20 cellular contexts compared by ENCODE assay signal in the genomic region with DNA sequence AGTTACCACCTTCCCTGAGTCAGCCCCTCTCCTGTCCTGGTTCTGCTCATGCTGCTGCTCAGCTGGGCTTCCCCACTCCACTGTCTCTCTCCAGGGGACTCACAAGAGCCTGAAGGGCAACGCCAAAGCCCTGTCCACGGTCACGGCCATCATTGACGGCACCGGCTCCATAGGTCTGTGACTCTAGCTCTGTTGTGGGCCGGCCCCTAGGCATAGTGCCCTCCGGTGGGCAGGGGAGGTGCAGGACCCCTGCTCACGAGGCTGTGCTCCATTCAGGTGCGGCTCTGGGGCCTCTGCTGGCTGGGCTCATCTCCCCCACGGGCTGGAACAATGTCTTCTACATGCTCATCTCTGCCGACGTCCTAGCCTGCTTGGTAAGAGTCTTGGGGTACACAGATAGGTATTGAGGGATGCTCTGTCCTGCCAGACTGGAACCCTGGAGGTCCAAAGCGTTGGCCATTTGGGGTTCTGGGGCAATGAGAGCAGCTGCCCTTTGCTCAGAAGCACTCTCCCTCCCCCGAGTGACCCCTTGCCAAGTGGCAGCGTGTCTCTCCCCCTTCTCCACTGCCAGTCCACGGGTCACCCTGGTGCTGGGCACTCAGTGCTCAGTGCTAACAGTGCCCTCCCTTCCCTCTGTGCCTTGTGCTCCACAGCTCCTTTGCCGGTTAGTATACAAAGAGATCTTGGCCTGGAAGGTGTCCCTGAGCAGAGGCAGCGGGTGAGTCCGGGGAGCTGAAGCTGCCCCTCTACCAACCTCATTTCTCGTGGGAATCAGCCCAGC. TPM values are rescaled to one million over a fixed set of nuclear protein-coding genes. Genes with fewer than 3 reads are reported as not detected.
DNase-seq lines count a peak whose midpoint lies in the region; ATAC-seq and TF ChIP-seq lines count a peak whose summit lies in the region.
"Had no signal": no experiment of that assay in that cellular context is flagged by ENCODE, and none has a peak within 500 bp of the region (broad histone marks: within the 10 kb centered on the region; RNA-seq: fewer than 3 reads in every experiment).

No MANE protein-coding gene starts in this region.

- H3K4me3 Mint-ChIP-seq in activated CD8-positive, alpha-beta T cell treated with anti-CD3 and anti-CD28 coated beads, Interleukin-2, amount 10 ng/mL, durations not matched to agents 7 days and 5 days = no peak overlapping the region
- no peak overlapping the region for H3K4me3 Mint-ChIP-seq in naive thymus-derived CD4-positive, alpha-beta T cell

- peak; percentile 9; the same call in 1 of the 2 replicates for TF ChIP-seq CTCF in GM12875 (IDR thresholded peaks at IDR 0.05; ENCODE audit: borderline replicate concordance, insufficient read depth, low read depth, low read length)

- no peaks in the 10 kb centered on the region for H3K27me3 ChIP-seq in naive thymus-derived CD4-positive, alpha-beta T cell (ENCODE audit: control insufficient read depth in 2 of 2, insufficient read depth in 2 of 2, low read length in 2 of 2)
- H3K27me3 ChIP-seq: BE2C had no signal

- DNase-seq in D341Med (ENCODE audit: low spot score) (peak; percentile 34), NCI-H1694 treated with DMSO at 0.1 percent for 48 hours (lab: John Stamatoyannopoulos, UW) (no peak)
- no peak for DNase-seq in activated CD8-positive, alpha-beta T cell treated with anti-CD3 and anti-CD28 coated beads, Interleukin-2, amount 10 ng/mL, durations not matched to agents 7 days and 5 days
- no peak for DNase-seq in naive thymus-derived CD4-positive, alpha-beta T cell
- no peak for DNase-seq in stimulated activated CD4-positive, alpha-beta T cell treated with anti-CD3 and anti-CD28 coated beads, Interleukin-4, amount 100 ng/mL, for 4 hours
- DNase-seq: activated CD4-positive, alpha-beta T cell treated with anti-CD3 and anti-CD28 coated beads, Interleukin-2, amount 50 U/mL, for 4 hours; BE2C; Calu3; foreskin fibroblast; left colon; NCI-H146; NCI-H226; NK-92 treated with Interleukin-12 subunit alpha and Interleukin-12 subunit beta, amount 100 ng/mL, for 24 hours; nucleus accumbens; RPMI8226; stimulated activated CD4-positive, alpha-beta T cell treated with anti-CD3 and anti-CD28 coated beads, Interleukin-2, amount 100 ng/mL, for 48 hours; SW 1271 had no signal

- H3K9me3 Mint-ChIP-seq in activated CD8-positive, alpha-beta T cell treated with anti-CD3 and anti-CD28 coated beads, Interleukin-2, amount 10 ng/mL, durations not matched to agents 7 days and 5 days (ENCODE audit: insufficient read depth) = no peaks in the 10 kb centered on the region
- no peaks in the 10 kb centered on the region for H3K9me3 Mint-ChIP-seq in naive thymus-derived CD4-positive, alpha-beta T cell

- peak overlapping the region; percentile 60 for H3K27ac Mint-ChIP-seq in activated CD8-positive, alpha-beta T cell treated with anti-CD3 and anti-CD28 coated beads, Interleukin-2, amount 10 ng/mL, durations not matched to agents 7 days and 5 days
- H3K27ac Mint-ChIP-seq in naive thymus-derived CD4-positive, alpha-beta T cell = no peak overlapping the region

- no peak for ATAC-seq in activated CD8-positive, alpha-beta T cell treated with anti-CD3 and anti-CD28 coated beads, Interleukin-2, amount 10 ng/mL, durations not matched to agents 7 days and 5 days
- peak; percentile 13 for ATAC-seq in naive thymus-derived CD4-positive, alpha-beta T cell
- no peak for ATAC-seq in GM21717 (IDR thresholded peaks at IDR 0.05; ENCODE audit: unreplicated experiment)
- ATAC-seq: left colon had no signal

- no peaks in the 10 kb centered on the region for H3K27me3 Mint-ChIP-seq in activated CD8-positive, alpha-beta T cell treated with anti-CD3 and anti-CD28 coated beads, Interleukin-2, amount 10 ng/mL, durations not matched to agents 7 days and 5 days (ENCODE audit: low read depth)
- H3K27me3 Mint-ChIP-seq in naive thymus-derived CD4-positive, alpha-beta T cell = no peaks in the 10 kb centered on the region

- intact Hi-C loops in naive thymus-derived CD4-positive, alpha-beta T cell (cut with micrococcal nuclease) = no loop called here

- H3K36me3 Mint-ChIP-seq in activated CD8-positive, alpha-beta T cell treated with anti-CD3 and anti-CD28 coated beads, Interleukin-2, amount 10 ng/mL, durations not matched to agents 7 days and 5 days (ENCODE audit: low read depth) = no peaks in the 10 kb centered on the region
- H3K36me3 Mint-ChIP-seq in naive thymus-derived CD4-positive, alpha-beta T cell = no peaks in the 10 kb centered on the region

- POLR2A ChIA-PET in activated CD8-positive, alpha-beta T cell treated with anti-CD3 and anti-CD28 coated beads, Interleukin-2, amount 10 ng/mL, durations not matched to agents 7 days and 5 days (lab: Charles Lee) = no interaction called here
- POLR2A ChIA-PET in naive thymus-derived CD4-positive, alpha-beta T cell (lab: Charles Lee) = no interaction called here

- no peaks in the 10 kb centered on the region for H3K36me3 ChIP-seq in naive thymus-derived CD4-positive, alpha-beta T cell (ENCODE audit: control insufficient read depth in 2 of 3, insufficient read depth in 3 of 3, low read length in 3 of 3)
- H3K36me3 ChIP-seq: BE2C had no signal

- CTCF ChIA-PET in activated CD8-positive, alpha-beta T cell treated with anti-CD3 and anti-CD28 coated beads, Interleukin-2, amount 10 ng/mL, durations not matched to agents 7 days and 5 days (lab: Charles Lee) = no interaction called here
- CTCF ChIA-PET in naive thymus-derived CD4-positive, alpha-beta T cell (lab: Charles Lee) = no interaction called here

- H3K27ac ChIP-seq in naive thymus-derived CD4-positive, alpha-beta T cell (ENCODE audit: low read depth, low read length) = no peak overlapping the region

- peaks cover 3% of the 10 kb centered on the region for H3K4me1 Mint-ChIP-seq in activated CD8-positive, alpha-beta T cell treated with anti-CD3 and anti-CD28 coated beads, Interleukin-2, amount 10 ng/mL, durations not matched to agents 7 days and 5 days (ENCODE audit: low read depth)
- H3K4me1 Mint-ChIP-seq in naive thymus-derived CD4-positive, alpha-beta T cell = peaks cover 0 to 4% (median 0%) of the 10 kb centered on the region in 7 donors

- no peak overlapping the region for H3K4me3 ChIP-seq in GM12875 (ENCODE audit: low read depth, low read length)
- no peak overlapping the region for H3K4me3 ChIP-seq in naive thymus-derived CD4-positive, alpha-beta T cell (ENCODE audit: low read length)

- no peaks in the 10 kb centered on the region for H3K9me3 ChIP-seq in naive thymus-derived CD4-positive, alpha-beta T cell (ENCODE audit: control insufficient read depth in 2 of 3, low read length in 3 of 3)
- H3K9me3 ChIP-seq: BE2C had no signal

- H3K4me1 ChIP-seq in naive thymus-derived CD4-positive, alpha-beta T cell (ENCODE audit: control insufficient read depth in 2 of 2, insufficient read depth in 2 of 2, low read length in 2 of 2) = no peaks in the 10 kb centered on the region
- H3K4me1 ChIP-seq: BE2C had no signal

RNA-seq across cellular contexts. Expression of a gene that starts 22.4 kb away (rescaled TPM):
- under 1 TPM; 0.61 to 0.68 TPM for total RNA-seq in activated CD8-positive, alpha-beta T cell treated with anti-CD3 and anti-CD28 coated beads, Interleukin-2, amount 10 ng/mL, durations not matched to agents 7 days and 5 days
- 10 to 100 TPM in 1 of 5 experiments, 1 to 10 TPM in 3, under 1 TPM in 1; 0.58 to 16.3 (median 4.0) TPM for total RNA-seq in naive thymus-derived CD4-positive, alpha-beta T cell
- polyA plus RNA-seq in naive thymus-derived CD4-positive, alpha-beta T cell = under 1 TPM; 0.07 to 0.20 TPM
- total RNA-seq: G401 had no signal

RNA-seq across cellular contexts. Expression of a gene that starts 25.9 kb away (rescaled TPM):
- total RNA-seq in activated CD8-positive, alpha-beta T cell treated with anti-CD3 and anti-CD28 coated beads, Interleukin-2, amount 10 ng/mL, durations not matched to agents 7 days and 5 days = 10 to 100 TPM; 14.9 to 17.4 TPM
- 10 to 100 TPM; 10.2 to 18.5 (median 13.9) TPM for total RNA-seq in naive thymus-derived CD4-positive, alpha-beta T cell
- 10 to 100 TPM; 34.5 to 36.1 TPM for polyA plus RNA-seq in naive thymus-derived CD4-positive, alpha-beta T cell
